ENCODE assay signal across 27 cellular contexts in the genomic region with DNA sequence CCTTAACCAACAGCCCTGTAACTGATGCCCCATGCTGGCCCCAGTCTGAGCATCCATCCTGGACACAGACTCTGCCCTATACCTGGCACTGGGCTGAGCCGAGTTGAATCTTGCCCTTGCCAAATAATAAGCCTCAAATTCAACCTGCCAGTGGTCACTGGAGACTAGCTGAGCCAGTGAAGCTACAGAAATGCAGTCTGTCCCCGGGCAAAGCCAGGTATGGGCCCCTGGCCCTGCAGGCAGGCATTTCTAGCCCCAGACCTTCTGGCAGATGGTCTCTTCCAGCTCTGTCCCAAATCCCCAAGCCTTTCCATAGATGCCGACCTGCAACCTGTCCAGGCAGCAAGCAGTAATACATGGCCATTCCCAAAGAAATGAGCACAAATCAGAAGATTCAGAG.
"Had no signal": no experiment of that assay in that cellular context is flagged by ENCODE, and none has a peak within 500 bp of the region (broad histone marks: within the 10 kb centered on the region; RNA-seq: fewer than 3 reads in every experiment).

No MANE protein-coding gene starts in this region.

- H3K4me3 Mint-ChIP-seq: activated CD4-positive, alpha-beta memory T cell treated with anti-CD3 and anti-CD28 coated beads, Interleukin-2, amount 10 ng/mL, durations not matched to agents 7 days and 5 days; activated CD4-positive, alpha-beta T cell treated with anti-CD3 and anti-CD28 coated beads, Interleukin-2, amount 10 ng/mL, durations not matched to agents 7 days and 5 days; activated naive CD4-positive, alpha-beta T cell treated with anti-CD3 and anti-CD28 coated beads, Interleukin-2, amount 10 ng/mL, durations not matched to agents 7 days and 5 days; activated T-cell treated with anti-CD3 and anti-CD28 coated beads, Interleukin-2, amount 50 U/mL, for 24 hours; activated T-cell treated with anti-CD3 and anti-CD28 coated beads, Interleukin-2, amount 50 U/mL, for 72 hours; dendritic cell treated with granulocyte-macrophage colony-stimulating factor and Interleukin-4, amounts not matched to agents 40 ng/mL and 50 ng/mL, for 4 days; endodermal cell; WTC11 had no signal

- H3K27me3 Mint-ChIP-seq: activated CD4-positive, alpha-beta memory T cell treated with anti-CD3 and anti-CD28 coated beads, Interleukin-2, amount 10 ng/mL, durations not matched to agents 7 days and 5 days; activated CD4-positive, alpha-beta T cell treated with anti-CD3 and anti-CD28 coated beads, Interleukin-2, amount 10 ng/mL, durations not matched to agents 7 days and 5 days; activated naive CD4-positive, alpha-beta T cell treated with anti-CD3 and anti-CD28 coated beads, Interleukin-2, amount 10 ng/mL, durations not matched to agents 7 days and 5 days; activated T-cell treated with anti-CD3 and anti-CD28 coated beads, Interleukin-2, amount 50 U/mL, for 24 hours; dendritic cell treated with granulocyte-macrophage colony-stimulating factor and Interleukin-4, amounts not matched to agents 40 ng/mL and 50 ng/mL, for 4 days had no signal

- H3K9me3 ChIP-seq: adrenal gland, body of pancreas had no signal

- H3K4me3 ChIP-seq: adrenal gland, body of pancreas, coronary artery, dorsolateral prefrontal cortex had no signal

- H3K27me3 ChIP-seq: adrenal gland, body of pancreas, dorsolateral prefrontal cortex had no signal

- H3K27ac ChIP-seq: adrenal gland, body of pancreas, coronary artery had no signal

- H3K27ac Mint-ChIP-seq: activated CD4-positive, alpha-beta memory T cell treated with anti-CD3 and anti-CD28 coated beads, Interleukin-2, amount 10 ng/mL, durations not matched to agents 7 days and 5 days; activated CD4-positive, alpha-beta T cell treated with anti-CD3 and anti-CD28 coated beads, Interleukin-2, amount 10 ng/mL, durations not matched to agents 7 days and 5 days; activated naive CD4-positive, alpha-beta T cell treated with anti-CD3 and anti-CD28 coated beads, Interleukin-2, amount 10 ng/mL, durations not matched to agents 7 days and 5 days; activated naive CD4-positive, alpha-beta T cell treated with anti-CD3 and anti-CD28 coated beads, Interleukin-2, amount 50 U/mL, for 72 hours; activated T-cell treated with anti-CD3 and anti-CD28 coated beads, Interleukin-2, amount 50 U/mL, for 24 hours; activated T-cell treated with anti-CD3 and anti-CD28 coated beads, Interleukin-2, amount 50 U/mL, for 72 hours; dendritic cell treated with granulocyte-macrophage colony-stimulating factor and Interleukin-4, amounts not matched to agents 40 ng/mL and 50 ng/mL, for 4 days; endodermal cell; WTC11 had no signal

- H3K9me3 Mint-ChIP-seq: activated CD4-positive, alpha-beta memory T cell treated with anti-CD3 and anti-CD28 coated beads, Interleukin-2, amount 10 ng/mL, durations not matched to agents 7 days and 5 days; activated CD4-positive, alpha-beta T cell treated with anti-CD3 and anti-CD28 coated beads, Interleukin-2, amount 10 ng/mL, durations not matched to agents 7 days and 5 days; activated naive CD4-positive, alpha-beta T cell treated with anti-CD3 and anti-CD28 coated beads, Interleukin-2, amount 10 ng/mL, durations not matched to agents 7 days and 5 days; activated naive CD4-positive, alpha-beta T cell treated with anti-CD3 and anti-CD28 coated beads, Interleukin-2, amount 50 U/mL, for 72 hours; activated T-cell treated with anti-CD3 and anti-CD28 coated beads, Interleukin-2, amount 50 U/mL, for 24 hours; activated T-cell treated with anti-CD3 and anti-CD28 coated beads, Interleukin-2, amount 50 U/mL, for 72 hours; dendritic cell treated with granulocyte-macrophage colony-stimulating factor and Interleukin-4, amounts not matched to agents 40 ng/mL and 50 ng/mL, for 4 days; endodermal cell; WTC11 had no signal

- DNase-seq: activated CD4-positive, alpha-beta memory T cell treated with anti-CD3 and anti-CD28 coated beads, Interleukin-2, amount 10 ng/mL, durations not matched to agents 7 days and 5 days; activated CD4-positive, alpha-beta T cell treated with anti-CD3 and anti-CD28 coated beads for 1 hour; activated CD4-positive, alpha-beta T cell treated with anti-CD3 and anti-CD28 coated beads for 4 hours; activated CD4-positive, alpha-beta T cell treated with anti-CD3 and anti-CD28 coated beads, Interleukin-2, amount 10 ng/mL, durations not matched to agents 7 days and 5 days; activated CD4-positive, alpha-beta T cell treated with anti-CD3 and anti-CD28 coated beads, Interleukin-2, amount 50 U/mL, for 4 hours; activated CD8-positive, alpha-beta memory T cell treated with anti-CD3 and anti-CD28 coated beads, Interleukin-2, amount 50 U/mL, for 48 hours; activated gamma-delta T cell; activated naive CD4-positive, alpha-beta T cell; activated naive CD4-positive, alpha-beta T cell treated with anti-CD3 and anti-CD28 coated beads, Interleukin-2, amount 10 ng/mL, durations not matched to agents 7 days and 5 days; activated T-cell treated with anti-CD3 and anti-CD28 coated beads for 4 hours; activated T-cell treated with anti-CD3 and anti-CD28 coated beads, Interleukin-2, amount 50 U/mL, for 24 hours; activated T-cell treated with anti-CD3 and anti-CD28 coated beads, Interleukin-2, amount 50 U/mL, for 72 hours; adrenal gland; amygdala; aorta; body of pancreas; effector memory CD4-positive, alpha-beta T cell; endodermal cell; foreskin fibroblast; head of caudate nucleus; hippocampal formation; T-helper 2 cell had no signal
